ENCODE assay signal across 1 cellular context in genomic region chr2:97113050-97113881, GRCh38.
TF ChIP-seq lines count a peak whose summit lies in the region.

Gene ANKRD36, plus strand, starts transcription at chr2:97113153. Its CDS starts 587 bp downstream, at chr2:97113740.

TF ChIP-seq in HepG2, 621 proteins besides CTCF, POLR2A, EP300 and RAD21 (continued from another document and continues in another):
- peak; percentile 93 for TF ChIP-seq ZNF142 (CRISPR knock-in tag; IDR thresholded peaks at IDR 0.05)
- peak; percentile 18; the same call in 1 of the 2 replicates for TF ChIP-seq EEA1 (CRISPR knock-in tag; IDR thresholded peaks at IDR 0.05; ENCODE audit: borderline replicate concordance)
- peak; percentile 75 for TF ChIP-seq KAT8 (CRISPR knock-in tag; IDR thresholded peaks at IDR 0.05)
- peak; percentile 54 for TF ChIP-seq ZNF609 (CRISPR knock-in tag; IDR thresholded peaks at IDR 0.05; ENCODE audit: borderline replicate concordance)
- peak; percentile 91 for TF ChIP-seq ZNF670 (CRISPR knock-in tag; IDR thresholded peaks at IDR 0.05; ENCODE audit: borderline replicate concordance)
- peak; percentile 82 for TF ChIP-seq THAP7 (CRISPR knock-in tag; IDR thresholded peaks at IDR 0.05)
- peak; percentile 86 for TF ChIP-seq TOPORS (CRISPR knock-in tag; IDR thresholded peaks at IDR 0.05)
- TF ChIP-seq ZNF33B (CRISPR knock-in tag; IDR thresholded peaks at IDR 0.05): 0 out of 2 replicates have a peak, but pooled peaks have one; percentile 91
- TF ChIP-seq ZNF605 (CRISPR knock-in tag; IDR thresholded peaks at IDR 0.05): peak; percentile 84
- TF ChIP-seq SALL1 (CRISPR knock-in tag; IDR thresholded peaks at IDR 0.05): peak; percentile 73
- TF ChIP-seq TFDP2 (CRISPR knock-in tag; IDR thresholded peaks at IDR 0.05): peak; percentile 86
- TF ChIP-seq ZNF136 (CRISPR knock-in tag; IDR thresholded peaks at IDR 0.05; ENCODE audit: low read depth): 0 out of 2 replicates have a peak, but pooled peaks have one; percentile 30
- peak; percentile 60; the same call in 1 of the 2 replicates for TF ChIP-seq PITX1 (CRISPR knock-in tag; IDR thresholded peaks at IDR 0.05)
- peak; percentile 83; the same call in 1 of the 2 replicates for TF ChIP-seq ZSCAN5A (CRISPR knock-in tag; IDR thresholded peaks at IDR 0.05; ENCODE audit: borderline replicate concordance)
- TF ChIP-seq ZFP36L1 (CRISPR knock-in tag; IDR thresholded peaks at IDR 0.05): peak; percentile 67; the same call in 1 of the 2 replicates
- TF ChIP-seq AKAP8 (CRISPR knock-in tag; IDR thresholded peaks at IDR 0.05): 0 out of 2 replicates have a peak, but pooled peaks have one; percentile 33
- peak; percentile 81 for TF ChIP-seq ZMAT3 (CRISPR knock-in tag; conservative IDR thresholded peaks at IDR 0.05)
- TF ChIP-seq TFAP4 (IDR thresholded peaks at IDR 0.05; ENCODE audit: borderline replicate concordance, low read depth): peak; percentile 35; the same call in 1 of the 2 replicates
- TF ChIP-seq ZFX (CRISPR knock-in tag; IDR thresholded peaks at IDR 0.05; ENCODE audit: low read depth): peak; percentile 98
- TF ChIP-seq PHF21A (CRISPR knock-in tag; IDR thresholded peaks at IDR 0.05): peak; percentile 88
- TF ChIP-seq E2F1 (CRISPR knock-in tag; IDR thresholded peaks at IDR 0.05): peak; percentile 87; the same call in 1 of the 2 replicates
- TF ChIP-seq ZFP36L2 (CRISPR knock-in tag; IDR thresholded peaks at IDR 0.05): peak; percentile 50; the same call in 1 of the 2 replicates
- peak; percentile 86 for TF ChIP-seq ZBTB4 (CRISPR knock-in tag; IDR thresholded peaks at IDR 0.05; ENCODE audit: borderline replicate concordance)
- TF ChIP-seq ZNF687 (CRISPR knock-in tag; IDR thresholded peaks at IDR 0.05): peak; percentile 98
- TF ChIP-seq ZNF350 (CRISPR knock-in tag; IDR thresholded peaks at IDR 0.05; ENCODE audit: borderline replicate concordance, low read depth): peak; percentile 84
- TF ChIP-seq ZNF777 (CRISPR knock-in tag; IDR thresholded peaks at IDR 0.05): peak; percentile 45; the same call in 1 of the 2 replicates
